In genomic region chr5:112554089-112554977, GRCh38 we compare ENCODE assay signal across 16 cellular contexts.
DNase-seq lines count a peak whose midpoint lies in the region; ATAC-seq and TF ChIP-seq lines count a peak whose summit lies in the region.
"Had no signal": no experiment of that assay in that cellular context is flagged by ENCODE, and none has a peak within 500 bp of the region (broad histone marks: within the 10 kb centered on the region; RNA-seq: fewer than 3 reads in every experiment).

No MANE protein-coding gene starts in this region.

- no peaks in the 10 kb centered on the region for H3K27me3 ChIP-seq in thoracic aorta (replicated peaks; ENCODE audit: insufficient read depth)
- H3K27me3 ChIP-seq in colonic mucosa, result no peaks in the 10 kb centered on the region
- H3K27me3 ChIP-seq: breast epithelium, upper lobe of left lung had no signal

- DNase-seq in NCI-H2227 (lab: John Stamatoyannopoulos, UW; ENCODE audit: unreplicated experiment), result peak; percentile 50
- peak; percentile 19 to 29 for DNase-seq in cardiac fibroblast (ENCODE audit: low read depth in 2 of 2)
- DNase-seq in hepatic stellate cell (ENCODE audit: low spot score), result peak; percentile 29
- no peak for DNase-seq in thoracic aorta (ENCODE audit: low spot score)
- no peak for DNase-seq in colonic mucosa
- DNase-seq in HUDEP-2 (lab: John Stamatoyannopoulos, UW; ENCODE audit: unreplicated experiment in 76 of 76), result no peak
- DNase-seq in HuH-7.5 (ENCODE audit: low spot score), result no peak
- no peak for DNase-seq in NOMO-1 treated with dmso at 0.1 percent for 144 hours (lab: John Stamatoyannopoulos, UW; ENCODE audit: unreplicated experiment)
- DNase-seq: activated B cell treated with CpG ODN at 0.5 μM for 24 hours; activated CD8-positive, alpha-beta memory T cell treated with anti-CD3 and anti-CD28 coated beads, Interleukin-2, amount 10 ng/mL, durations not matched to agents 7 days and 5 days; activated gamma-delta T cell treated with Interleukin-2 at 50 U/mL for 16 hours; CD8-positive, alpha-beta T cell; NCI-H226; psoas muscle had no signal

- H3K27ac ChIP-seq in thoracic aorta (peak overlapping the region; percentile 11 to 24), colonic mucosa (no peak overlapping the region)
- H3K27ac ChIP-seq: psoas muscle, upper lobe of left lung had no signal

- no peak for ATAC-seq in thoracic aorta (ENCODE audit: insufficient number of reproducible peaks, low FRiP score, low read depth)
- ATAC-seq: activated CD8-positive, alpha-beta memory T cell treated with anti-CD3 and anti-CD28 coated beads, Interleukin-2, amount 10 ng/mL, durations not matched to agents 7 days and 5 days; CD8-positive, alpha-beta T cell; psoas muscle had no signal

- H3K9me3 ChIP-seq in thoracic aorta (no peaks in the 10 kb centered on the region), colonic mucosa (no peaks in the 10 kb centered on the region)
- H3K9me3 ChIP-seq: breast epithelium, psoas muscle, upper lobe of left lung had no signal

- TF ChIP-seq CTCF in cardiac fibroblast (IDR thresholded peaks at IDR 0.05; ENCODE audit: low read depth, low read length) (no peak), thoracic aorta (IDR thresholded peaks at IDR 0.05) (no peak), colonic mucosa (IDR thresholded peaks at IDR 0.05) (no peak)

- H3K4me3 ChIP-seq in cardiac fibroblast (replicated peaks in 1 of 2; ENCODE audit: low read depth in 2 of 2, low read length in 2 of 2), result peak overlapping the region in 1 of 2 donors; percentile 32
- H3K4me3 ChIP-seq in thoracic aorta, result peak overlapping the region; percentile 65
- H3K4me3 ChIP-seq in colonic mucosa, result no peak overlapping the region
- H3K4me3 ChIP-seq: psoas muscle, upper lobe of left lung had no signal

- H3K4me1 ChIP-seq in thoracic aorta (ENCODE audit: control insufficient read depth in 1 of 2, low read depth in 2 of 2) (peaks cover 0 to 6% of the 10 kb centered on the region in 2 donors), colonic mucosa (no peaks in the 10 kb centered on the region)
- H3K4me1 ChIP-seq: breast epithelium, psoas muscle had no signal

- no peaks in the 10 kb centered on the region for H3K36me3 ChIP-seq in thoracic aorta
- H3K36me3 ChIP-seq in colonic mucosa, result no peaks in the 10 kb centered on the region
- H3K36me3 ChIP-seq: breast epithelium, upper lobe of left lung had no signal

- intact Hi-C loops in colonic mucosa (cut with DNase I), result loop anchor here (5.0 to 10.0 kb wide), 2 partner anchors 293 to 370 kb away; partner anchors contain the start of gene REEP5

- H3K9ac ChIP-seq in colonic mucosa (ENCODE audit: low read depth in 2 of 2, low read length in 2 of 2), result no peak overlapping the region

Comparison
In these comparisons a context has a peak if more than half of its experiments do, and no peak if none do; other contexts are left out.
1. DNase-seq: peak in NCI-H2227 (single experiment), cardiac fibroblast (2 of 2) and hepatic stellate cell (single experiment); none in thoracic aorta (single experiment), colonic mucosa (single experiment), HUDEP-2 (0 of 76), HuH-7.5 (single experiment) and NOMO-1 treated with dmso at 0.1 percent for 144 hours (single experiment).